In genomic region chr15:72009207-72009606, GRCh38 we compare ENCODE assay signal across 18 cellular contexts.
A peak's percentile ranks its signal among the peaks of the same experiment; 100 is the strongest.
DNase-seq lines count a peak whose midpoint lies in the region; ATAC-seq and TF ChIP-seq lines count a peak whose summit lies in the region.
"Had no signal": no experiment of that assay in that cellular context is flagged by ENCODE, and none has a peak within 500 bp of the region (broad histone marks: within the 10 kb centered on the region; RNA-seq: fewer than 3 reads in every experiment).

No MANE protein-coding gene starts in this region.

- no peak overlapping the region for H3K18ac ChIP-seq in mesendoderm (ENCODE audit: low read length)

- H2AFZ ChIP-seq in Karpas-422 (ENCODE audit: low read length) (no peak overlapping the region), MM.1S (ENCODE audit: low read length) (no peak overlapping the region)

- H3K56ac ChIP-seq in mesendoderm (ENCODE audit: low read length): no peak overlapping the region

- ATAC-seq in HG02759 (IDR thresholded peaks at IDR 0.05; ENCODE audit: unreplicated experiment): peak; percentile 55
- no peak for ATAC-seq in HG03469 (IDR thresholded peaks at IDR 0.05; ENCODE audit: unreplicated experiment)
- no peak for ATAC-seq in GM19467 (IDR thresholded peaks at IDR 0.05; ENCODE audit: unreplicated experiment)
- ATAC-seq: HCT116; heart right ventricle; naive thymus-derived CD4-positive, alpha-beta T cell; psoas muscle had no signal

- H2BK120ac ChIP-seq in mesendoderm (ENCODE audit: low read depth, low read length): no peak overlapping the region

- no peak overlapping the region for H3K4ac ChIP-seq in mesendoderm (ENCODE audit: low read depth, low read length)

- H3K36me3 ChIP-seq in colonic mucosa (no peaks in the 10 kb centered on the region), mesendoderm (ENCODE audit: control insufficient read depth, insufficient read depth, low read length) (no peaks in the 10 kb centered on the region), Karpas-422 (ENCODE audit: insufficient read depth, low read length) (peaks cover 33% of the 10 kb centered on the region; the same call in 1 of the 2 replicates), MM.1S (replicated peaks; ENCODE audit: insufficient read depth, low read length) (no peaks in the 10 kb centered on the region)
- H3K36me3 ChIP-seq: uterus had no signal

- no peak overlapping the region for H2AK5ac ChIP-seq in mesendoderm (ENCODE audit: low read length)

- H3K23ac ChIP-seq in mesendoderm (ENCODE audit: low read length): no peak overlapping the region

- intact Hi-C loops in colonic mucosa (cut with DNase I): no loop called here

- H2BK5ac ChIP-seq in mesendoderm (ENCODE audit: low read length): no peak overlapping the region

- H3K79me1 ChIP-seq in mesendoderm (ENCODE audit: low read length): no peaks in the 10 kb centered on the region

- no peak overlapping the region for H3K9ac ChIP-seq in colonic mucosa (ENCODE audit: low read depth in 2 of 2, low read length in 2 of 2)
- no peak overlapping the region for H3K9ac ChIP-seq in mesendoderm (ENCODE audit: low read length)
- no peak overlapping the region for H3K9ac ChIP-seq in Karpas-422 (ENCODE audit: low read length)
- no peak overlapping the region for H3K9ac ChIP-seq in MM.1S (ENCODE audit: low read length)

- H3K4me2 ChIP-seq in mesendoderm (ENCODE audit: low read length): no peak overlapping the region
- H3K4me2 ChIP-seq in Karpas-422 (ENCODE audit: low read depth, low read length, poor library complexity, severe bottlenecking): no peak overlapping the region
- H3K4me2 ChIP-seq in MM.1S (ENCODE audit: low read depth, low read length): no peak overlapping the region

- no peaks in the 10 kb centered on the region for H3F3A ChIP-seq in MM.1S (ENCODE audit: insufficient read depth, low read length)

- H3K4me1 ChIP-seq in colonic mucosa (no peaks in the 10 kb centered on the region), mesendoderm (ENCODE audit: control insufficient read depth, low read depth, low read length) (no peaks in the 10 kb centered on the region), Karpas-422 (ENCODE audit: low read length) (peaks cover 45% of the 10 kb centered on the region), MM.1S (ENCODE audit: low read length) (no peaks in the 10 kb centered on the region)
- H3K4me1 ChIP-seq: heart right ventricle, psoas muscle, uterus had no signal

- H3K4me3 ChIP-seq in colonic mucosa (no peak overlapping the region), mesendoderm (ENCODE audit: low read length) (no peak overlapping the region), Karpas-422 (ENCODE audit: low read length) (no peak overlapping the region), MM.1S (ENCODE audit: low read length) (no peak overlapping the region)
- H3K4me3 ChIP-seq: heart right ventricle, psoas muscle, uterus had no signal

- no CpG with 5 or more reads among the region's 2 CpGs for WGBS in mesendoderm (ENCODE audit: extremely low coverage, insufficient coverage, low lambda C conversion rate)

- H3K9me2 ChIP-seq in Karpas-422 (replicated peaks; ENCODE audit: insufficient read depth, low read length) (no peaks in the 10 kb centered on the region), MM.1S (replicated peaks; ENCODE audit: insufficient read depth, low read length) (no peaks in the 10 kb centered on the region)

- DNase-seq in COLO668 (lab: John Stamatoyannopoulos, UW; ENCODE audit: unreplicated experiment): peak; percentile 29
- peak; percentile 40 for DNase-seq in colonic mucosa
- DNase-seq in mesendoderm: peak; percentile 44
- no peak for DNase-seq in Karpas-422
- no peak for DNase-seq in MM.1S
- DNase-seq: CD4-positive, CD25-positive, alpha-beta regulatory T cell; effector CD4-positive, alpha-beta T cell; heart right ventricle; KBM-7; naive thymus-derived CD4-positive, alpha-beta T cell; psoas muscle; stimulated activated naive CD4-positive, alpha-beta T cell treated with Interleukin-2 at 50 U/mL for 16 hours; uterus had no signal

- H3K79me2 ChIP-seq in mesendoderm (ENCODE audit: control insufficient read depth, insufficient read depth, low read length): no peaks in the 10 kb centered on the region
- peaks cover 58% of the 10 kb centered on the region for H3K79me2 ChIP-seq in Karpas-422 (ENCODE audit: low read length)
- no peaks in the 10 kb centered on the region for H3K79me2 ChIP-seq in MM.1S (ENCODE audit: low read length)

- H3K9me3 ChIP-seq in colonic mucosa (no peaks in the 10 kb centered on the region), Karpas-422 (ENCODE audit: low read length) (no peaks in the 10 kb centered on the region), MM.1S (replicated peaks; ENCODE audit: insufficient read depth, low read length) (no peaks in the 10 kb centered on the region)
- H3K9me3 ChIP-seq: heart right ventricle, psoas muscle, uterus had no signal

- H4K8ac ChIP-seq in mesendoderm (ENCODE audit: low read depth, low read length): no peak overlapping the region

- H4K5ac ChIP-seq in mesendoderm (ENCODE audit: low read length): no peak overlapping the region

- H3K27ac ChIP-seq in colonic mucosa: no peak overlapping the region
- H3K27ac ChIP-seq in mesendoderm (ENCODE audit: low read depth, low read length): no peak overlapping the region
- H3K27ac ChIP-seq in Karpas-422 (ENCODE audit: low read length): no peak overlapping the region
- no peak overlapping the region for H3K27ac ChIP-seq in MM.1S (ENCODE audit: low read length)
- H3K27ac ChIP-seq: heart right ventricle, psoas muscle, uterus, VCaP had no signal

- no peak overlapping the region for H2BK15ac ChIP-seq in mesendoderm (replicated peaks; ENCODE audit: low read depth)

- no peak for TF ChIP-seq CTCF in colonic mucosa (IDR thresholded peaks at IDR 0.05)
- no peak for TF ChIP-seq CTCF in MM.1S (IDR thresholded peaks at IDR 0.05; ENCODE audit: low read length)

- H3K27me3 ChIP-seq in colonic mucosa (no peaks in the 10 kb centered on the region), mesendoderm (ENCODE audit: insufficient read depth, low read length, poor library complexity) (no peaks in the 10 kb centered on the region), Karpas-422 (ENCODE audit: low read length) (no peaks in the 10 kb centered on the region), MM.1S (replicated peaks; ENCODE audit: insufficient read depth, low read length) (no peaks in the 10 kb centered on the region)
- H3K27me3 ChIP-seq: heart right ventricle, uterus had no signal

- H4K20me1 ChIP-seq in Karpas-422 (ENCODE audit: insufficient read depth, low read depth, low read length) (no peaks in the 10 kb centered on the region), MM.1S (ENCODE audit: insufficient read depth, low read length) (no peaks in the 10 kb centered on the region)

Comparison
In these comparisons a context has a peak if more than half of its experiments do, and no peak if none do; other contexts are left out.
1. DNase-seq: peak in COLO668 (single experiment), colonic mucosa (single experiment) and mesendoderm (single experiment); none in Karpas-422 (single experiment) and MM.1S (single experiment).